Comparison of ENCODE assay signal across 1 cellular context in the genomic region with DNA sequence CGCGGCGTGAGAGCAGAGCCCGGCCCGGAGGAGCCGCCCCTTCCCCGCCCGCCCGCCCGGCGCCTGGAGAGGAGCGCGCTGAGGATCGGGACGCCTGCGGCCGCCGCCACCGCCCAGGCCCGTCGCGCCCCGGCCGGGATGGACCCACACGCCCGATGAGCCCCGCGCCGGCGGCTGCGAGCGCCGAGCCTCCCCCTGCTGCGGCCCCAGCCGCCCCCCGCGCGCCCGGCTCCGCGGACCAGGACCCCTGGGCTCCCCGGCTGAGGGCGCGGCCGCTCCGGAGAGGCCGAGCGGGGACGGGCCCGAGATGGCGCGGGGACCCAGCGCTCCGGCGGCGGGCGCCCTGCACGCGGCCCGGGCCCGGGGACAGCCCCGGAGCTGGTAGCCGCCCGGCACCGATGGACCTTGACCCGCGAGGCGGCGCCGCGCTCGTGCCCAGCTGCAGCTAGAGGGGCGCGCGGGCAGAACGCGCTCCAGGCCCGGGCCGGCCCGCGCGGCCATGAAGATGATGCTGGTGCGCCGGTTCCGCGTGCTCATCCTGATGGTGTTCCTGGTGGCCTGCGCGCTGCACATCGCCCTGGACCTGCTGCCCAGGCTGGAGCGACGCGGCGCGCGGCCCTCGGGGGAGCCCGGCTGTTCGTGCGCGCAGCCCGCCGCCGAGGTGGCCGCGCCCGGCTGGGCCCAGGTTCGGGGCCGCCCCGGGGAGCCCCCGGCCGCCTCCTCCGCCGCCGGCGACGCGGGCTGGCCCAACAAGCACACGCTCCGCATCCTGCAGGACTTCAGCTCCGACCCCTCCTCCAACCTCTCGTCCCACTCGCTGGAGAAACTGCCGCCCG.
TF ChIP-seq lines count a peak whose summit lies in the region.

No MANE protein-coding gene starts in this region.

TF ChIP-seq in H1, 55 proteins besides CTCF, POLR2A, EP300 and RAD21:
- TF ChIP-seq JUN (IDR thresholded peaks at IDR 0.05; ENCODE audit: low read depth, low read length) (no peak), MAX (IDR thresholded peaks at IDR 0.05) (no peak), BRCA1 (IDR thresholded peaks at IDR 0.05; ENCODE audit: low read depth, low read length) (no peak), BCL11A (IDR thresholded peaks at IDR 0.05; ENCODE audit: low read depth in 2 of 2, low read length in 2 of 2) (no peak), TAF1 (IDR thresholded peaks at IDR 0.05; ENCODE audit: low read depth, low read length) (no peak), ATF2 (IDR thresholded peaks at IDR 0.05; ENCODE audit: low read length) (no peak), E2F6 (IDR thresholded peaks at IDR 0.05) (no peak), SIX5 (IDR thresholded peaks at IDR 0.05; ENCODE audit: low read depth, low read length) (no peak), KDM4A (IDR thresholded peaks at IDR 0.05; ENCODE audit: low read depth, low read length, severe bottlenecking) (no peak), HDAC6 (IDR thresholded peaks at IDR 0.05; ENCODE audit: low read depth, low read length) (no peak), SP2 (IDR thresholded peaks at IDR 0.05; ENCODE audit: low read length) (no peak), TBP (IDR thresholded peaks at IDR 0.05; ENCODE audit: low read depth, low read length) (no peak), JUND (IDR thresholded peaks at IDR 0.05; ENCODE audit: low read length) (no peak)
